Comparison of ENCODE assay signal across 9 cellular contexts in genomic region chr11:43923327-43924111, GRCh38. TPM values are rescaled to one million over a fixed set of nuclear protein-coding genes. Genes with fewer than 3 reads are reported as not detected.
DNase-seq lines count a peak whose midpoint lies in the region; ATAC-seq and TF ChIP-seq lines count a peak whose summit lies in the region.
"Had no signal": no experiment of that assay in that cellular context is flagged by ENCODE, and none has a peak within 500 bp of the region (broad histone marks: within the 10 kb centered on the region; RNA-seq: fewer than 3 reads in every experiment).

No MANE protein-coding gene starts in this region.

- DNase-seq in Calu3 (no peak), left ventricle myocardium inferior (peak; percentile 49), posterior cingulate gyrus (peak in 6 of 10 donors; percentile 30 to 88 (median 49)), NK-92 (lab: John Stamatoyannopoulos, UW; ENCODE audit: unreplicated experiment) (no peak), 8988T (no peak)
- no peak for DNase-seq in stimulated activated CD4-positive, alpha-beta T cell treated with anti-CD3 and anti-CD28 coated beads, Interleukin-2, amount 100 ng/mL, for 48 hours
- DNase-seq: activated CD8-positive, alpha-beta T cell treated with anti-CD3 and anti-CD28 coated beads for 36 hours had no signal

- H3K4me3 Mint-ChIP-seq in Calu3 (ENCODE audit: low read depth, unreplicated experiment) = no peak overlapping the region
- H3K4me3 Mint-ChIP-seq: activated CD8-positive, alpha-beta T cell treated with anti-CD3 and anti-CD28 coated beads for 36 hours had no signal

- intact Hi-C loops in Calu3 (cut with micrococcal nuclease; ENCODE audit: unreplicated experiment) = no loop called here
- intact Hi-C loops in left ventricle myocardium inferior (cut with micrococcal nuclease) = no loop called here
- intact Hi-C loops in posterior cingulate gyrus (cut with DNase I) = no loop called here

- TF ChIP-seq CTCF in Calu3 (IDR thresholded peaks at IDR 0.05; ENCODE audit: unreplicated experiment) = no peak
- no peak for TF ChIP-seq CTCF in left ventricle myocardium inferior (IDR thresholded peaks at IDR 0.05; ENCODE audit: borderline replicate concordance)

- H3K4me3 ChIP-seq in left ventricle myocardium inferior = no peak overlapping the region

- H3K27ac ChIP-seq in angular gyrus (ENCODE audit: low read depth, low read length) (peak overlapping the region; percentile 91), left ventricle myocardium inferior (replicated peaks) (peak overlapping the region; percentile 84)

- peaks cover 18% of the 10 kb centered on the region for H3K36me3 ChIP-seq in left ventricle myocardium inferior

- peaks cover 31% of the 10 kb centered on the region for H3K4me1 Mint-ChIP-seq in Calu3 (ENCODE audit: low read depth, unreplicated experiment)

- H3K4me1 ChIP-seq in left ventricle myocardium inferior = peaks cover 72% of the 10 kb centered on the region

- BruUV-seq in Calu3 (replicated peaks; lab: Mats Ljungman, UMichigan) = no TSS peak

- peak overlapping the region; percentile 60 for H3K27ac Mint-ChIP-seq in Calu3 (ENCODE audit: unreplicated experiment)
- H3K27ac Mint-ChIP-seq: activated CD8-positive, alpha-beta T cell treated with anti-CD3 and anti-CD28 coated beads for 36 hours had no signal

- no peaks in the 10 kb centered on the region for H3K27me3 Mint-ChIP-seq in Calu3 (ENCODE audit: unreplicated experiment)
- H3K27me3 Mint-ChIP-seq: activated CD8-positive, alpha-beta T cell treated with anti-CD3 and anti-CD28 coated beads for 36 hours had no signal

- H3K9me3 Mint-ChIP-seq in Calu3 (ENCODE audit: low read depth, unreplicated experiment) = no peaks in the 10 kb centered on the region
- H3K9me3 Mint-ChIP-seq: activated CD8-positive, alpha-beta T cell treated with anti-CD3 and anti-CD28 coated beads for 36 hours had no signal

- CTCF ChIA-PET in Calu3 (lab: Charles Lee) = interaction anchor here (0.8 kb wide), 1 partner anchor 26 kb away, joined by 3 read pairs; no protein-coding TSS in a partner anchor

- peaks cover 5% of the 10 kb centered on the region for H3K36me3 Mint-ChIP-seq in Calu3 (ENCODE audit: insufficient read depth, unreplicated experiment)

- ATAC-seq in HG02571 (IDR thresholded peaks at IDR 0.05; ENCODE audit: unreplicated experiment) = no peak
- ATAC-seq: activated CD8-positive, alpha-beta T cell treated with anti-CD3 and anti-CD28 coated beads for 36 hours had no signal

- no peaks in the 10 kb centered on the region for H3K9me3 ChIP-seq in left ventricle myocardium inferior (replicated peaks)

- no peaks in the 10 kb centered on the region for H3K27me3 ChIP-seq in left ventricle myocardium inferior (ENCODE audit: low read depth)

RNA-seq across cellular contexts. Expression of gene C11orf96, which starts 18.9 kb away (rescaled TPM):
- total RNA-seq in Calu3 (2022) (0.38 TPM in 1 of 2 replicates, not detected in the other), left ventricle myocardium inferior (20.1 TPM)

RNA-seq across cellular contexts. Expression of gene ALKBH3, which starts 42.9 kb away (rescaled TPM):
- 19.1 and 32.0 TPM in 2 replicates for total RNA-seq in Calu3 (2022)
- total RNA-seq in left ventricle myocardium inferior = 18.1 TPM

Comparison
In these comparisons a context has a peak if more than half of its experiments do, and no peak if none do; other contexts are left out.
1. DNase-seq: peak in left ventricle myocardium inferior (single experiment) and posterior cingulate gyrus (6 of 10); none in Calu3 (single experiment), NK-92 (single experiment), 8988T (single experiment) and stimulated activated CD4-positive, alpha-beta T cell treated with anti-CD3 and anti-CD28 coated beads, Interleukin-2, amount 100 ng/mL, for 48 hours (0 of 2).
2. RNA of gene C11orf96, which starts 18.9 kb away (total RNA-seq): 20.1 TPM in left ventricle myocardium inferior (single experiment); 0.38 TPM in Calu3; every median in the first group is over 10 times any median in the second.